In the genomic region with DNA sequence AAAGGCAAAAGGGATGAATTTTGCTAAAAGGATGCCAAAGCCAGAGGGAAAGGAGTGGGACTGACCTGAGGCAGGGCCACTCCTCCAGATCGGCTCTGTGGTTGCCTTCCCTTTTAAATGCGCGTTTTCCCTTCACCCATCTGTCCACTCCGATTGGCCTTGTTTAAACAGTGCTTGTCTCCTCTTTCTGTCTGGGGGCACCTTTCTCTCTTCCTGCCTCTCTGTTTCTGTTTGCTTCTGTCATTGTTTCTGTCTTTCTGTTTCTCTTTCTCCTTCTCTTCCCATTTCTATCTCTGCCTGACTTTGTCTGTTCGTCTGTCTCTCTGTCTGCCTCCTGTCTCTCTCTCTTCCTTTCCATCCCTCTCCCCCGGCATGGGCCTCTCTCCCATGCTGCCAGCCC, we compare ENCODE assay signal across 2 cellular contexts.
TF ChIP-seq lines count a peak whose summit lies in the region.

No MANE protein-coding gene starts in this region.

TF ChIP-seq in IMR-90, 13 proteins besides CTCF, POLR2A, EP300 and RAD21:
- TF ChIP-seq, protein P1, sequence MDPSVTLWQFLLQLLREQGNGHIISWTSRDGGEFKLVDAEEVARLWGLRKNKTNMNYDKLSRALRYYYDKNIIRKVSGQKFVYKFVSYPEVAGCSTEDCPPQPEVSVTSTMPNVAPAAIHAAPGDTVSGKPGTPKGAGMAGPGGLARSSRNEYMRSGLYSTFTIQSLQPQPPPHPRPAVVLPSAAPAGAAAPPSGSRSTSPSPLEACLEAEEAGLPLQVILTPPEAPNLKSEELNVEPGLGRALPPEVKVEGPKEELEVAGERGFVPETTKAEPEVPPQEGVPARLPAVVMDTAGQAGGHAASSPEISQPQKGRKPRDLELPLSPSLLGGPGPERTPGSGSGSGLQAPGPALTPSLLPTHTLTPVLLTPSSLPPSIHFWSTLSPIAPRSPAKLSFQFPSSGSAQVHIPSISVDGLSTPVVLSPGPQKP (IDR thresholded peaks at IDR 0.05; ENCODE audit: borderline replicate concordance, low read depth, low read length) = no peak
- no peak for TF ChIP-seq CHD1 (IDR thresholded peaks at IDR 0.05; ENCODE audit: low read depth, low read length)
- TF ChIP-seq CEBPB (IDR thresholded peaks at IDR 0.05; ENCODE audit: low read depth, low read length) = no peak
- TF ChIP-seq SMC3 (IDR thresholded peaks at IDR 0.05; ENCODE audit: low read depth, low read length) = no peak
- TF ChIP-seq RFX5 (IDR thresholded peaks at IDR 0.05; ENCODE audit: low read depth, low read length) = no peak
- TF ChIP-seq FOS (IDR thresholded peaks at IDR 0.05; ENCODE audit: low read depth, low read length) = no peak
- TF ChIP-seq MAZ (IDR thresholded peaks at IDR 0.05; ENCODE audit: borderline replicate concordance, low read depth, low read length) = no peak
- no peak for TF ChIP-seq MAFK (IDR thresholded peaks at IDR 0.05; ENCODE audit: low read depth, low read length)
- TF ChIP-seq MXI1 (IDR thresholded peaks at IDR 0.05; ENCODE audit: borderline replicate concordance, low read depth, low read length) = no peak
- TF ChIP-seq RCOR1 (IDR thresholded peaks at IDR 0.05; ENCODE audit: insufficient replicate concordance, low read length) = no peak

TF ChIP-seq in K562, 482 proteins besides CTCF, POLR2A, EP300 and RAD21:
- TF ChIP-seq MCM3 (IDR thresholded peaks at IDR 0.05) (0 out of 2 replicates have a peak, but pooled peaks have one; percentile 18), ZNF561 (CRISPR knock-in tag; conservative IDR thresholded peaks at IDR 0.05) (no peak)
